1 cellular context compared by ENCODE assay signal in the genomic region with DNA sequence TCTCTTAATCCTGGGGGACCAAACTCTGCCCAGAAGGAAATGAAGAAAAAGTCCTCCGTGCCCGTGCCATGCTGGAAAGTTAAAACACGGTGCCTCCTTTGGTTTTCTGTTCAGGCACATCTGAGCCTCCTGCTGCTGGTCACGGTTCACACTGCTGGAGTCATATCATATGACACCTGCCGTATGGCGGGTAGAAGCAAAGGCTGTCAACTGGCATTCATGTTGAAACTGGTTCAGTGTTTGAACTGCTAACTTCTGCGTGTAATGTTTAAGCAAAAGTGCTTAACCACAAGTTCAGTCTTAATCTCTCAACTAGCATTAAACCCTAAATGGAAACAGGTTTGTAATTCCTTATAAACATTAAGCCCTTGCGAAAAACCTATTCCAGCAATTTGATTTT.
TF ChIP-seq lines count a peak whose summit lies in the region.

No MANE protein-coding gene starts in this region.

TF ChIP-seq in HepG2, 621 proteins besides CTCF, POLR2A, EP300 and RAD21 (continued from another document and continues in another):
- TF ChIP-seq THAP7 (CRISPR knock-in tag; IDR thresholded peaks at IDR 0.05) = no peak
- TF ChIP-seq POGK (CRISPR knock-in tag; conservative IDR thresholded peaks at IDR 0.05) = peak; percentile 43; the same call in 1 of the 2 replicates
- TF ChIP-seq, protein P1, sequence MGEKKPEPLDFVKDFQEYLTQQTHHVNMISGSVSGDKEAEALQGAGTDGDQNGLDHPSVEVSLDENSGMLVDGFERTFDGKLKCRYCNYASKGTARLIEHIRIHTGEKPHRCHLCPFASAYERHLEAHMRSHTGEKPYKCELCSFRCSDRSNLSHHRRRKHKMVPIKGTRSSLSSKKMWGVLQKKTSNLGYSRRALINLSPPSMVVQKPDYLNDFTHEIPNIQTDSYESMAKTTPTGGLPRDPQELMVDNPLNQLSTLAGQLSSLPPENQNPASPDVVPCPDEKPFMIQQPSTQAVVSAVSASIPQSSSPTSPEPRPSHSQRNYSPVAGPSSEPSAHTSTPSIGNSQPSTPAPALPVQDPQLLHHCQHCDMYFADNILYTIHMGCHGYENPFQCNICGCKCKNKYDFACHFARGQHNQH (CRISPR knock-in tag; IDR thresholded peaks at IDR 0.05) = peak; percentile 61; the same call in 1 of the 2 replicates
- TF ChIP-seq HNF4A (CRISPR knock-in tag; IDR thresholded peaks at IDR 0.05) = peak; percentile 16; the same call in 1 of the 2 replicates
- no peak for TF ChIP-seq GLI4 (CRISPR knock-in tag; IDR thresholded peaks at IDR 0.05; ENCODE audit: borderline replicate concordance)
- no peak for TF ChIP-seq ZNF101 (CRISPR knock-in tag; IDR thresholded peaks at IDR 0.05; ENCODE audit: borderline replicate concordance, low read depth)
- TF ChIP-seq, protein P2, sequence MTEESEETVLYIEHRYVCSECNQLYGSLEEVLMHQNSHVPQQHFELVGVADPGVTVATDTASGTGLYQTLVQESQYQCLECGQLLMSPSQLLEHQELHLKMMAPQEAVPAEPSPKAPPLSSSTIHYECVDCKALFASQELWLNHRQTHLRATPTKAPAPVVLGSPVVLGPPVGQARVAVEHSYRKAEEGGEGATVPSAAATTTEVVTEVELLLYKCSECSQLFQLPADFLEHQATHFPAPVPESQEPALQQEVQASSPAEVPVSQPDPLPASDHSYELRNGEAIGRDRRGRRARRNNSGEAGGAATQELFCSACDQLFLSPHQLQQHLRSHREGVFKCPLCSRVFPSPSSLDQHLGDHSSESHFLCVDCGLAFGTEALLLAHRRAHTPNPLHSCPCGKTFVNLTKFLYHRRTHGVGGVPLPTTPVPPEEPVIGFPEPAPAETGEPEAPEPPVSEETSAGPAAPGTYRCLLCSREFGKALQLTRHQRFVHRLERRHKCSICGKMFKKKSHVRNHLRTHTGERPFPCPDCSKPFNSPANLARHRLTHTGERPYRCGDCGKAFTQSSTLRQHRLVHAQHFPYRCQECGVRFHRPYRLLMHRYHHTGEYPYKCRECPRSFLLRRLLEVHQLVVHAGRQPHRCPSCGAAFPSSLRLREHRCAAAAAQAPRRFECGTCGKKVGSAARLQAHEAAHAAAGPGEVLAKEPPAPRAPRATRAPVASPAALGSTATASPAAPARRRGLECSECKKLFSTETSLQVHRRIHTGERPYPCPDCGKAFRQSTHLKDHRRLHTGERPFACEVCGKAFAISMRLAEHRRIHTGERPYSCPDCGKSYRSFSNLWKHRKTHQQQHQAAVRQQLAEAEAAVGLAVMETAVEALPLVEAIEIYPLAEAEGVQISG (CRISPR knock-in tag; IDR thresholded peaks at IDR 0.05) = peak; percentile 45
- peak; percentile 59; the same call in 1 of the 2 replicates for TF ChIP-seq SOX5 (CRISPR knock-in tag; IDR thresholded peaks at IDR 0.05; ENCODE audit: borderline replicate concordance)
- TF ChIP-seq, protein P3, sequence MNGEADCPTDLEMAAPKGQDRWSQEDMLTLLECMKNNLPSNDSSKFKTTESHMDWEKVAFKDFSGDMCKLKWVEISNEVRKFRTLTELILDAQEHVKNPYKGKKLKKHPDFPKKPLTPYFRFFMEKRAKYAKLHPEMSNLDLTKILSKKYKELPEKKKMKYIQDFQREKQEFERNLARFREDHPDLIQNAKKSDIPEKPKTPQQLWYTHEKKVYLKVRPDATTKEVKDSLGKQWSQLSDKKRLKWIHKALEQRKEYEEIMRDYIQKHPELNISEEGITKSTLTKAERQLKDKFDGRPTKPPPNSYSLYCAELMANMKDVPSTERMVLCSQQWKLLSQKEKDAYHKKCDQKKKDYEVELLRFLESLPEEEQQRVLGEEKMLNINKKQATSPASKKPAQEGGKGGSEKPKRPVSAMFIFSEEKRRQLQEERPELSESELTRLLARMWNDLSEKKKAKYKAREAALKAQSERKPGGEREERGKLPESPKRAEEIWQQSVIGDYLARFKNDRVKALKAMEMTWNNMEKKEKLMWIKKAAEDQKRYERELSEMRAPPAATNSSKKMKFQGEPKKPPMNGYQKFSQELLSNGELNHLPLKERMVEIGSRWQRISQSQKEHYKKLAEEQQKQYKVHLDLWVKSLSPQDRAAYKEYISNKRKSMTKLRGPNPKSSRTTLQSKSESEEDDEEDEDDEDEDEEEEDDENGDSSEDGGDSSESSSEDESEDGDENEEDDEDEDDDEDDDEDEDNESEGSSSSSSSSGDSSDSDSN (CRISPR knock-in tag; IDR thresholded peaks at IDR 0.05) = 0 out of 2 replicates have a peak, but pooled peaks have one; percentile 30
- TF ChIP-seq SIN3A (IDR thresholded peaks at IDR 0.05; ENCODE audit: borderline replicate concordance, low read depth, low read length) = no peak
- TF ChIP-seq SIX1 (CRISPR knock-in tag; IDR thresholded peaks at IDR 0.05; ENCODE audit: borderline replicate concordance) = peak; percentile 97
- TF ChIP-seq YEATS4 (CRISPR knock-in tag; IDR thresholded peaks at IDR 0.05; ENCODE audit: borderline replicate concordance) = no peak
- TF ChIP-seq ZNF510 (CRISPR knock-in tag; IDR thresholded peaks at IDR 0.05; ENCODE audit: low read depth) = no peak
- TF ChIP-seq CREM (IDR thresholded peaks at IDR 0.05) = peak; percentile 33; the same call in 1 of the 2 replicates
- TF ChIP-seq CREM (CRISPR knock-in tag; IDR thresholded peaks at IDR 0.05) = no peak
- no peak for TF ChIP-seq HNF4G (IDR thresholded peaks at IDR 0.05; ENCODE audit: borderline replicate concordance, low read depth, low read length)
- no peak for TF ChIP-seq HNF4G (CRISPR knock-in tag; IDR thresholded peaks at IDR 0.05; ENCODE audit: borderline replicate concordance, low read depth)
- 0 out of 2 replicates have a peak, but pooled peaks have one; percentile 41 for TF ChIP-seq MEIS2 (CRISPR knock-in tag; IDR thresholded peaks at IDR 0.05)
- no peak for TF ChIP-seq MED13 (CRISPR knock-in tag; IDR thresholded peaks at IDR 0.05)
- no peak for TF ChIP-seq RFXANK (CRISPR knock-in tag; IDR thresholded peaks at IDR 0.05)
- peak; percentile 37; the same call in 1 of the 2 replicates for TF ChIP-seq E2F1 (CRISPR knock-in tag; IDR thresholded peaks at IDR 0.05)
- no peak for TF ChIP-seq SNAPC5 (CRISPR knock-in tag; IDR thresholded peaks at IDR 0.05; ENCODE audit: borderline replicate concordance)
- no peak for TF ChIP-seq ZNF205 (CRISPR knock-in tag; IDR thresholded peaks at IDR 0.05)
- TF ChIP-seq, protein P4, sequence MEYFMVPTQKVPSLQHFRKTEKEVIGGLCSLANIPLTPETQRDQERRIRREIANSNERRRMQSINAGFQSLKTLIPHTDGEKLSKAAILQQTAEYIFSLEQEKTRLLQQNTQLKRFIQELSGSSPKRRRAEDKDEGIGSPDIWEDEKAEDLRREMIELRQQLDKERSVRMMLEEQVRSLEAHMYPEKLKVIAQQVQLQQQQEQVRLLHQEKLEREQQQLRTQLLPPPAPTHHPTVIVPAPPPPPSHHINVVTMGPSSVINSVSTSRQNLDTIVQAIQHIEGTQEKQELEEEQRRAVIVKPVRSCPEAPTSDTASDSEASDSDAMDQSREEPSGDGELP (IDR thresholded peaks at IDR 0.05; ENCODE audit: borderline replicate concordance, low read depth) = peak; percentile 61; the same call in 1 of the 2 replicates
- no peak for TF ChIP-seq BRCA1 (CRISPR knock-in tag; IDR thresholded peaks at IDR 0.05)
- no peak for TF ChIP-seq MYNN (CRISPR knock-in tag; IDR thresholded peaks at IDR 0.05; ENCODE audit: low read depth)
- TF ChIP-seq, protein P5, sequence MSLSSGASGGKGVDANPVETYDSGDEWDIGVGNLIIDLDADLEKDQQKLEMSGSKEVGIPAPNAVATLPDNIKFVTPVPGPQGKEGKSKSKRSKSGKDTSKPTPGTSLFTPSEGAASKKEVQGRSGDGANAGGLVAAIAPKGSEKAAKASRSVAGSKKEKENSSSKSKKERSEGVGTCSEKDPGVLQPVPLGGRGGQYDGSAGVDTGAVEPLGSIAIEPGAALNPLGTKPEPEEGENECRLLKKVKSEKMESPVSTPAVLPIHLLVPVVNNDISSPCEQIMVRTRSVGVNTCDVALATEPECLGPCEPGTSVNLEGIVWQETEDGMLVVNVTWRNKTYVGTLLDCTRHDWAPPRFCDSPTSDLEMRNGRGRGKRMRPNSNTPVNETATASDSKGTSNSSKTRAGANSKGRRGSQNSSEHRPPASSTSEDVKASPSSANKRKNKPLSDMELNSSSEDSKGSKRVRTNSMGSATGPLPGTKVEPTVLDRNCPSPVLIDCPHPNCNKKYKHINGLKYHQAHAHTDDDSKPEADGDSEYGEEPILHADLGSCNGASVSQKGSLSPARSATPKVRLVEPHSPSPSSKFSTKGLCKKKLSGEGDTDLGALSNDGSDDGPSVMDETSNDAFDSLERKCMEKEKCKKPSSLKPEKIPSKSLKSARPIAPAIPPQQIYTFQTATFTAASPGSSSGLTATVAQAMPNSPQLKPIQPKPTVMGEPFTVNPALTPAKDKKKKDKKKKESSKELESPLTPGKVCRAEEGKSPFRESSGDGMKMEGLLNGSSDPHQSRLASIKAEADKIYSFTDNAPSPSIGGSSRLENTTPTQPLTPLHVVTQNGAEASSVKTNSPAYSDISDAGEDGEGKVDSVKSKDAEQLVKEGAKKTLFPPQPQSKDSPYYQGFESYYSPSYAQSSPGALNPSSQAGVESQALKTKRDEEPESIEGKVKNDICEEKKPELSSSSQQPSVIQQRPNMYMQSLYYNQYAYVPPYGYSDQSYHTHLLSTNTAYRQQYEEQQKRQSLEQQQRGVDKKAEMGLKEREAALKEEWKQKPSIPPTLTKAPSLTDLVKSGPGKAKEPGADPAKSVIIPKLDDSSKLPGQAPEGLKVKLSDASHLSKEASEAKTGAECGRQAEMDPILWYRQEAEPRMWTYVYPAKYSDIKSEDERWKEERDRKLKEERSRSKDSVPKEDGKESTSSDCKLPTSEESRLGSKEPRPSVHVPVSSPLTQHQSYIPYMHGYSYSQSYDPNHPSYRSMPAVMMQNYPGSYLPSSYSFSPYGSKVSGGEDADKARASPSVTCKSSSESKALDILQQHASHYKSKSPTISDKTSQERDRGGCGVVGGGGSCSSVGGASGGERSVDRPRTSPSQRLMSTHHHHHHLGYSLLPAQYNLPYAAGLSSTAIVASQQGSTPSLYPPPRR (CRISPR knock-in tag; IDR thresholded peaks at IDR 0.05; ENCODE audit: borderline replicate concordance) = 0 out of 2 replicates have a peak, but pooled peaks have one; percentile 39
- 0 out of 2 replicates have a peak, but pooled peaks have one; percentile 19 for TF ChIP-seq HDAC2 (CRISPR knock-in tag; IDR thresholded peaks at IDR 0.05)
- peak; percentile 61; the same call in 1 of the 2 replicates for TF ChIP-seq RCOR2 (CRISPR knock-in tag; IDR thresholded peaks at IDR 0.05)
- TF ChIP-seq RNF219 (CRISPR knock-in tag; IDR thresholded peaks at IDR 0.05) = no peak
- no peak for TF ChIP-seq GATA4 (IDR thresholded peaks at IDR 0.05; ENCODE audit: borderline replicate concordance, low read depth)
- TF ChIP-seq, protein P6, sequence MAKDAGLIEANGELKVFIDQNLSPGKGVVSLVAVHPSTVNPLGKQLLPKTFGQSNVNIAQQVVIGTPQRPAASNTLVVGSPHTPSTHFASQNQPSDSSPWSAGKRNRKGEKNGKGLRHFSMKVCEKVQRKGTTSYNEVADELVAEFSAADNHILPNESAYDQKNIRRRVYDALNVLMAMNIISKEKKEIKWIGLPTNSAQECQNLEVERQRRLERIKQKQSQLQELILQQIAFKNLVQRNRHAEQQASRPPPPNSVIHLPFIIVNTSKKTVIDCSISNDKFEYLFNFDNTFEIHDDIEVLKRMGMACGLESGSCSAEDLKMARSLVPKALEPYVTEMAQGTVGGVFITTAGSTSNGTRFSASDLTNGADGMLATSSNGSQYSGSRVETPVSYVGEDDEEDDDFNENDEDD (CRISPR knock-in tag; IDR thresholded peaks at IDR 0.05; ENCODE audit: borderline replicate concordance) = peak; percentile 80; the same call in 1 of the 2 replicates
- no peak for TF ChIP-seq BRD4 (CRISPR knock-in tag; IDR thresholded peaks at IDR 0.05)
- peak; percentile 43; the same call in 1 of the 2 replicates for TF ChIP-seq RFXAP (CRISPR knock-in tag; IDR thresholded peaks at IDR 0.05; ENCODE audit: borderline replicate concordance)
